4 cellular contexts compared by ENCODE assay signal in genomic region chr13:71285700-71286099, GRCh38.
TF ChIP-seq lines count a peak whose summit lies in the region.

No MANE protein-coding gene starts in this region.

TF ChIP-seq in SK-N-SH, 30 proteins besides CTCF, POLR2A, EP300 and RAD21 (continued from another document):
- TF ChIP-seq, protein P1, sequence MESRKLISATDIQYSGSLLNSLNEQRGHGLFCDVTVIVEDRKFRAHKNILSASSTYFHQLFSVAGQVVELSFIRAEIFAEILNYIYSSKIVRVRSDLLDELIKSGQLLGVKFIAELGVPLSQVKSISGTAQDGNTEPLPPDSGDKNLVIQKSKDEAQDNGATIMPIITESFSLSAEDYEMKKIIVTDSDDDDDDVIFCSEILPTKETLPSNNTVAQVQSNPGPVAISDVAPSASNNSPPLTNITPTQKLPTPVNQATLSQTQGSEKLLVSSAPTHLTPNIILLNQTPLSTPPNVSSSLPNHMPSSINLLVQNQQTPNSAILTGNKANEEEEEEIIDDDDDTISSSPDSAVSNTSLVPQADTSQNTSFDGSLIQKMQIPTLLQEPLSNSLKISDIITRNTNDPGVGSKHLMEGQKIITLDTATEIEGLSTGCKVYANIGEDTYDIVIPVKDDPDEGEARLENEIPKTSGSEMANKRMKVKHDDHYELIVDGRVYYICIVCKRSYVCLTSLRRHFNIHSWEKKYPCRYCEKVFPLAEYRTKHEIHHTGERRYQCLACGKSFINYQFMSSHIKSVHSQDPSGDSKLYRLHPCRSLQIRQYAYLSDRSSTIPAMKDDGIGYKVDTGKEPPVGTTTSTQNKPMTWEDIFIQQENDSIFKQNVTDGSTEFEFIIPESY (IDR thresholded peaks at IDR 0.05; ENCODE audit: borderline replicate concordance, low read depth) = no peak
- TF ChIP-seq POLR2AphosphoS5 (IDR thresholded peaks at IDR 0.05; ENCODE audit: low read depth, low read length) (no peak), FOXM1 (IDR thresholded peaks at IDR 0.05; ENCODE audit: low read depth) (no peak), RCOR1 (IDR thresholded peaks at IDR 0.05; ENCODE audit: low read length) (no peak)

TF ChIP-seq in SK-N-SH treated with all-trans-retinoic acid at 6 μM for 48 hours, 23 proteins besides CTCF, POLR2A, EP300 and RAD21 (continued from another document):
- TF ChIP-seq BACH2 (CRISPR knock-in tag; IDR thresholded peaks at IDR 0.05; ENCODE audit: borderline replicate concordance) (no peak), OSR1 (CRISPR knock-in tag; IDR thresholded peaks at IDR 0.05) (no peak), ZFP3 (CRISPR knock-in tag; IDR thresholded peaks at IDR 0.05) (no peak)

TF ChIP-seq in HepG2, 621 proteins besides CTCF, POLR2A, EP300 and RAD21 (continued from another document):
- no peak for TF ChIP-seq XRCC5 (optimal IDR thresholded peaks at IDR 0.05; ENCODE audit: low read length)
- TF ChIP-seq, protein P2, sequence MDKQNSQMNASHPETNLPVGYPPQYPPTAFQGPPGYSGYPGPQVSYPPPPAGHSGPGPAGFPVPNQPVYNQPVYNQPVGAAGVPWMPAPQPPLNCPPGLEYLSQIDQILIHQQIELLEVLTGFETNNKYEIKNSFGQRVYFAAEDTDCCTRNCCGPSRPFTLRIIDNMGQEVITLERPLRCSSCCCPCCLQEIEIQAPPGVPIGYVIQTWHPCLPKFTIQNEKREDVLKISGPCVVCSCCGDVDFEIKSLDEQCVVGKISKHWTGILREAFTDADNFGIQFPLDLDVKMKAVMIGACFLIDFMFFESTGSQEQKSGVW (CRISPR knock-in tag; IDR thresholded peaks at IDR 0.05; ENCODE audit: borderline replicate concordance) = no peak
- TF ChIP-seq, protein P3, sequence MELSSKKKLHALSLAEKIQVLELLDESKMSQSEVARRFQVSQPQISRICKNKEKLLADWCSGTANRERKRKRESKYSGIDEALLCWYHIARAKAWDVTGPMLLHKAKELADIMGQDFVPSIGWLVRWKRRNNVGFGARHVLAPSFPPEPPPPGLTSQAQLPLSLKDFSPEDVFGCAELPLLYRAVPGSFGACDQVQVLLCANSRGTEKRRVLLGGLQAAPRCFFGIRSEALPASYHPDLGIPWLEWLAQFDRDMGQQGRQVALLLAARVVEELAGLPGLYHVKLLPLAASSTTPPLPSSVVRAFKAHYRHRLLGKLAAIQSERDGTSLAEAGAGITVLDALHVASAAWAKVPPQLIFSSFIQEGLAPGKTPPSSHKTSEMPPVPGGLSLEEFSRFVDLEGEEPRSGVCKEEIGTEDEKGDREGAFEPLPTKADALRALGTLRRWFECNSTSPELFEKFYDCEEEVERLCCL (CRISPR knock-in tag; IDR thresholded peaks at IDR 0.05; ENCODE audit: borderline replicate concordance) = no peak
- TF ChIP-seq ZNF570 (CRISPR knock-in tag; IDR thresholded peaks at IDR 0.05; ENCODE audit: borderline replicate concordance) = no peak
- no peak for TF ChIP-seq HMG20A (CRISPR knock-in tag; IDR thresholded peaks at IDR 0.05; ENCODE audit: borderline replicate concordance)
- TF ChIP-seq, protein P4, sequence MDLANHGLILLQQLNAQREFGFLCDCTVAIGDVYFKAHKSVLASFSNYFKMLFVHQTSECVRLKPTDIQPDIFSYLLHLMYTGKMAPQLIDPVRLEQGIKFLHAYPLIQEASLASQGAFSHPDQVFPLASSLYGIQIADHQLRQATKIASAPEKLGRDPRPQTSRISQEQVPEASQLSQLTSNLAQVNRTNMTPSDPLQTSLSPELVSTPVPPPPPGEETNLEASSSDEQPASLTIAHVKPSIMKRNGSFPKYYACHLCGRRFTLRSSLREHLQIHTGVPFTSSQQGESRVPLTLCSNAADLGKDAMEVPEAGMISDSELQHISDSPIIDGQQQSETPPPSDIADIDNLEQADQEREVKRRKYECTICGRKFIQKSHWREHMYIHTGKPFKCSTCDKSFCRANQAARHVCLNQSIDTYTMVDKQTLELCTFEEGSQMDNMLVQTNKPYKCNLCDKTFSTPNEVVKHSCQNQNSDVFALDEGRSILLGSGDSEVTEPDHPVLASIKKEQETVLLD (CRISPR knock-in tag; IDR thresholded peaks at IDR 0.05; ENCODE audit: low read depth) = no peak
- TF ChIP-seq ZNF619 (CRISPR knock-in tag; IDR thresholded peaks at IDR 0.05) = no peak

TF ChIP-seq in HEK293T, 16 proteins besides CTCF, POLR2A, EP300 and RAD21 (continued from another document):
- TF ChIP-seq FOXM1 (IDR thresholded peaks at IDR 0.05; ENCODE audit: borderline replicate concordance) (no peak), BHLHE40 (IDR thresholded peaks at IDR 0.05; ENCODE audit: borderline replicate concordance) (no peak), ZNF384 (IDR thresholded peaks at IDR 0.05) (no peak)
